Comparison of ENCODE assay signal across 22 cellular contexts in the genomic region with DNA sequence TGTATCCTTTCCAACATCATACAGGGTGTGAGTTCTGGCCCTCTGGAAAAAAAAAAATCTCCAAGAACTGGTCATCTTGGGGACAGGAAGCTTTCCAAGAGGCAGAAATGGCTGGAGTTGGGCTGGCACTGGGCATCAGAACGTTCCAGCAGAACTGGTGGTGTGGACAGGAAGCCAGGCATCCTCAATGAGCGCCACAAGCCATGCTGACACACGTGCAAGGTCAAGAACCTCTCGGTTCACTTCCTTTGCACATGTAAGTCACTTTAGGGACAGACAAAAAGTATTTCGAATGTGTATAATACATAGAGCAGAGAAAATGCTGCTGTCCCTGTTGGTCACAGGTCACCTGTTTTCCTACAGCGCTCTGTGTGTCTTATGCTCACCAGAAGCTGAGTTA. TPM values are rescaled to one million over a fixed set of nuclear protein-coding genes. Genes with fewer than 3 reads are reported as not detected.
"Had no signal": no experiment of that assay in that cellular context is flagged by ENCODE, and none has a peak within 500 bp of the region (broad histone marks: within the 10 kb centered on the region; RNA-seq: fewer than 3 reads in every experiment).

No MANE protein-coding gene starts in this region.

- DNase-seq: hippocampal formation; kidney; left colon; left lung; lower lobe of right lung; mammary epithelial cell; mesenchymal stem cell; naive thymus-derived CD8-positive, alpha-beta T cell; nucleus accumbens; psoas muscle; right lobe of liver; stimulated activated CD4-positive, alpha-beta T cell treated with anti-CD3 and anti-CD28 coated beads, Interleukin-12 subunit alpha, Interleukin-12 subunit beta, amount 100 ng/mL, for 4 hours; stimulated activated CD4-positive, alpha-beta T cell treated with anti-CD3 and anti-CD28 coated beads, Interleukin-15, amount 100 ng/mL, for 24 hours; stimulated activated CD4-positive, alpha-beta T cell treated with anti-CD3 and anti-CD28 coated beads, Interleukin-4, amount 100 ng/mL, for 24 hours; stimulated activated naive CD4-positive, alpha-beta T cell treated with Interleukin-2 at 50 U/mL for 16 hours; stimulated activated naive CD8-positive, alpha-beta T cell treated with anti-CD3 and anti-CD28 coated beads, Interleukin-15, amount 100 ng/mL, for 72 hours; substantia nigra; uterus had no signal

- H3K9me3 ChIP-seq: left lung, lower lobe of right lung, psoas muscle, right lobe of liver, tibial nerve, uterus had no signal

- H3K4me1 ChIP-seq: parathyroid adenoma, right lobe of liver, uterus had no signal

- H3K9ac ChIP-seq: parathyroid adenoma had no signal

- H2AFZ ChIP-seq: parathyroid adenoma had no signal

- ATAC-seq: left colon; left lung; lower lobe of right lung; naive thymus-derived CD8-positive, alpha-beta T cell; psoas muscle; right lobe of liver; stimulated activated memory B cell treated with anti-CD40 and anti-IgM and Interleukin-4, amounts not matched to agents 10 μg/mL and 1 μg/mL and 100 μg/mL, for 72 hours; stimulated activated naive CD8-positive, alpha-beta T cell treated with anti-CD3 and anti-CD28 coated beads, Interleukin-15, amount 100 ng/mL, for 72 hours had no signal

- H3K4me3 ChIP-seq: left lung, lower lobe of right lung, psoas muscle, right lobe of liver, skin epidermis, tibial nerve, uterus had no signal

- H3K79me2 ChIP-seq: parathyroid adenoma had no signal

- H3K36me3 ChIP-seq: left lung, lower lobe of right lung, right lobe of liver, tibial nerve, uterus had no signal

- FAIRE-seq: kidney had no signal

- H3K27ac ChIP-seq: left lung, lower lobe of right lung, parathyroid adenoma, psoas muscle, right lobe of liver, skin epidermis, tibial nerve, uterus had no signal

- H3K27me3 ChIP-seq: left lung, right lobe of liver, tibial nerve, uterus had no signal

RNA-seq across cellular contexts. Expression of a gene that starts 27.3 kb away (rescaled TPM):
- polyA plus RNA-seq: naive thymus-derived CD8-positive, alpha-beta T cell had no signal
